2 cellular contexts compared by ENCODE assay signal in the genomic region with DNA sequence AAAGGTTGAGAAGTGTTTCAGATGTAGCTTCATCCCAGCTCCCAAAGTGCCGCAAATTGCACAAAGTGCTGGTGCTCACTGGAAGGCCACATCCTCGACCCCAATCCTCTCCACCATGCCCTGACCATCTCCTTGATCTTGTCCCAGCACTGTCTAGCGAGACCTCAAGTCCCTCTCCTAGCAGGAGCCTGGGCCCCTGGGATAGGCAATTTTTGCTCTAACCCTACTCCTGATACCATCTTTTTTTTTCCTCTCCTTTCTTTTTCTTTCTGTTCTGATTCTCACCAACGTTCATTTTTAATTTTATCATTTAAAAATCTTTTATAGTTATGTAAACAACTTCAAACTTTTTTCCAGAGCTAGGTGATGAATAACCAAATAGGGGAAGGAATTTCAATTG.
TF ChIP-seq lines count a peak whose summit lies in the region.

No MANE protein-coding gene starts in this region.

TF ChIP-seq in HEK293, 187 proteins besides CTCF, POLR2A, EP300 and RAD21:
- TF ChIP-seq REPIN1 (tag by site-specific recombination; IDR thresholded peaks at IDR 0.05; ENCODE audit: low read depth) (no peak), ZNF707 (tag by site-specific recombination; IDR thresholded peaks at IDR 0.05) (peak; percentile 84), ZNF792 (tag by site-specific recombination; IDR thresholded peaks at IDR 0.05) (no peak)

TF ChIP-seq in K562, 482 proteins besides CTCF, POLR2A, EP300 and RAD21:
- TF ChIP-seq ETV5 (CRISPR knock-in tag; IDR thresholded peaks at IDR 0.05; ENCODE audit: low read depth): no peak
- TF ChIP-seq ZNF707 (CRISPR knock-in tag; conservative IDR thresholded peaks at IDR 0.05): peak; percentile 65
